ENCODE assay signal across 8 cellular contexts in genomic region chr13:50511877-50512332, GRCh38.
DNase-seq lines count a peak whose midpoint lies in the region; ATAC-seq and TF ChIP-seq lines count a peak whose summit lies in the region.

No MANE protein-coding gene starts in this region.

- H3K27ac ChIP-seq in lower lobe of right lung = peak overlapping the region; percentile 87

- DNase-seq in SKM-1 (lab: John Stamatoyannopoulos, UW; ENCODE audit: unreplicated experiment) (peak; percentile 51), lower lobe of right lung (no peak), DMS114 treated with DMSO at 0.1 percent for 48 hours (lab: John Stamatoyannopoulos, UW; ENCODE audit: unreplicated experiment) (no peak), nephron progenitor cell (no peak), NCI-H2171 (lab: John Stamatoyannopoulos, UW) (no peak)
- DNase-seq in T-helper 2 cell treated with Interferon-gamma antibody and Interleukin-4, amounts not matched to agents 5 μg/mL and 100 μg/mL, for 36 hours (ENCODE audit: low spot score) = no peak

- H3K36me3 ChIP-seq in lower lobe of right lung = no peaks in the 10 kb centered on the region

- peak overlapping the region; percentile 39 for H3K4me3 ChIP-seq in lower lobe of right lung

- peaks cover 18% of the 10 kb centered on the region for H3K36me3 Mint-ChIP-seq in nephron progenitor cell (ENCODE audit: low read depth)
- no peaks in the 10 kb centered on the region for H3K36me3 Mint-ChIP-seq in T-helper 2 cell treated with Interferon-gamma antibody and Interleukin-4, amounts not matched to agents 5 μg/mL and 100 μg/mL, for 36 hours (ENCODE audit: low read depth)

- H3K4me3 Mint-ChIP-seq in nephron progenitor cell = no peak overlapping the region
- H3K4me3 Mint-ChIP-seq in T-helper 2 cell treated with Interferon-gamma antibody and Interleukin-4, amounts not matched to agents 5 μg/mL and 100 μg/mL, for 36 hours = no peak overlapping the region

- H3K27me3 ChIP-seq in lower lobe of right lung (ENCODE audit: low read depth) = no peaks in the 10 kb centered on the region

- H3K27ac Mint-ChIP-seq in nephron progenitor cell = no peak overlapping the region
- H3K27ac Mint-ChIP-seq in T-helper 2 cell treated with Interferon-gamma antibody and Interleukin-4, amounts not matched to agents 5 μg/mL and 100 μg/mL, for 36 hours = no peak overlapping the region

- peaks cover 41% of the 10 kb centered on the region for H3K4me1 ChIP-seq in lower lobe of right lung

- peaks cover 9% of the 10 kb centered on the region for H3K9me3 Mint-ChIP-seq in nephron progenitor cell
- H3K9me3 Mint-ChIP-seq in T-helper 2 cell treated with Interferon-gamma antibody and Interleukin-4, amounts not matched to agents 5 μg/mL and 100 μg/mL, for 36 hours = peaks cover 7% of the 10 kb centered on the region

- TF ChIP-seq CTCF in lower lobe of right lung (IDR thresholded peaks at IDR 0.05) = no peak
- TF ChIP-seq CTCF in nephron progenitor cell (IDR thresholded peaks at IDR 0.05) = no peak

- peak; percentile 46 for ATAC-seq in GM18868 (IDR thresholded peaks at IDR 0.05; ENCODE audit: unreplicated experiment)
- ATAC-seq in HG02970 (IDR thresholded peaks at IDR 0.05; ENCODE audit: low FRiP score, unreplicated experiment) = peak; percentile 33
- ATAC-seq in lower lobe of right lung = peak; percentile 44 to 69

- no peaks in the 10 kb centered on the region for H3K9me3 ChIP-seq in lower lobe of right lung

- H3K4me1 Mint-ChIP-seq in nephron progenitor cell = peaks cover 11% of the 10 kb centered on the region
- H3K4me1 Mint-ChIP-seq in T-helper 2 cell treated with Interferon-gamma antibody and Interleukin-4, amounts not matched to agents 5 μg/mL and 100 μg/mL, for 36 hours (ENCODE audit: low read depth) = peaks cover 2% of the 10 kb centered on the region

- H3K27me3 Mint-ChIP-seq in nephron progenitor cell (ENCODE audit: low read depth, poor library complexity) = peaks cover 4% of the 10 kb centered on the region
- H3K27me3 Mint-ChIP-seq in T-helper 2 cell treated with Interferon-gamma antibody and Interleukin-4, amounts not matched to agents 5 μg/mL and 100 μg/mL, for 36 hours (ENCODE audit: low read depth) = peaks cover 11% of the 10 kb centered on the region

- intact Hi-C loops in lower lobe of right lung (cut with DNase I) = no loop called here
